Comparison of ENCODE assay signal across 8 cellular contexts in genomic region chr3:115148142-115148790, GRCh38. TPM values are rescaled to one million over a fixed set of nuclear protein-coding genes. Genes with fewer than 3 reads are reported as not detected.
A peak's percentile ranks its signal among the peaks of the same experiment; 100 is the strongest.
DNase-seq lines count a peak whose midpoint lies in the region; ATAC-seq and TF ChIP-seq lines count a peak whose summit lies in the region.

No MANE protein-coding gene starts in this region.

- no peaks in the 10 kb centered on the region for H3K27me3 ChIP-seq in cardiac muscle cell
- H3K27me3 ChIP-seq in breast epithelium, result no peaks in the 10 kb centered on the region

- no peaks in the 10 kb centered on the region for H3K36me3 ChIP-seq in cardiac muscle cell
- no peaks in the 10 kb centered on the region for H3K36me3 ChIP-seq in breast epithelium
- H3K36me3 ChIP-seq in mesodermal cell (ENCODE audit: control insufficient read depth, insufficient read depth, low read length), result no peaks in the 10 kb centered on the region

- TF ChIP-seq POLR2A in breast epithelium (IDR thresholded peaks at IDR 0.05), result no peak

- WGBS in mesodermal cell (ENCODE audit: insufficient coverage in 2 of 2), 2 experiments, result 0 to 1% methylated on average over 3 to 12 of the region's 20 CpGs

- peak overlapping the region; percentile 69 for H3K27ac ChIP-seq in cardiac muscle cell
- H3K27ac ChIP-seq in breast epithelium, result peak overlapping the region; percentile 95 to 99
- H3K27ac ChIP-seq in mesodermal cell (ENCODE audit: low read depth, low read length, severe bottlenecking), result peak overlapping the region; percentile 90

- intact Hi-C loops in left ventricle myocardium superior (cut with micrococcal nuclease), result loop anchor here (10.0 kb wide), 1 partner anchor 53 kb away; no protein-coding TSS in a partner anchor
- intact Hi-C loops in breast epithelium (cut with DNase I; ENCODE audit: low total_unique reads), result no loop called here

- no peak for TF ChIP-seq CTCF in cardiac muscle cell (IDR thresholded peaks at IDR 0.05; ENCODE audit: low read depth, low read length)
- no peak for TF ChIP-seq CTCF in breast epithelium (IDR thresholded peaks at IDR 0.05)

- ATAC-seq in left ventricle myocardium superior, result no peak
- no peak for ATAC-seq in HG03045 (IDR thresholded peaks at IDR 0.05; ENCODE audit: unreplicated experiment)

- peak overlapping the region; percentile 46 for H3K4me3 ChIP-seq in cardiac muscle cell
- peak overlapping the region; percentile 71 to 86 (median 72) for H3K4me3 ChIP-seq in breast epithelium
- peak overlapping the region; percentile 74 for H3K4me3 ChIP-seq in mesodermal cell (ENCODE audit: extremely low read depth, insufficient read depth, low read length, poor library complexity, severe bottlenecking)

- H3K4me1 ChIP-seq in cardiac muscle cell (ENCODE audit: low read depth) (peaks cover 10% of the 10 kb centered on the region), breast epithelium (no peaks in the 10 kb centered on the region), mesodermal cell (ENCODE audit: control insufficient read depth, insufficient read depth, low read length, poor library complexity, severe bottlenecking) (peaks cover 3% of the 10 kb centered on the region)

- peak; percentile 6 to 22 for DNase-seq in cardiac muscle cell (ENCODE audit: low read depth in 1 of 2, low spot score in 1 of 2)
- DNase-seq in left ventricle myocardium superior, result no peak
- DNase-seq in LHCN-M2 (ENCODE audit: low read depth), result peak; percentile 12
- no peak for DNase-seq in breast epithelium (ENCODE audit: low spot score in 2 of 2)
- no peak for DNase-seq in cerebellar cortex (ENCODE audit: low spot score)
- no peak for DNase-seq in SKM-1 treated with dmso at 0.1 percent for 144 hours (lab: John Stamatoyannopoulos, UW; ENCODE audit: unreplicated experiment)

- H3K9me3 ChIP-seq in cardiac muscle cell (ENCODE audit: low read depth), result no peaks in the 10 kb centered on the region
- no peaks in the 10 kb centered on the region for H3K9me3 ChIP-seq in breast epithelium
- H3K9me3 ChIP-seq in mesodermal cell (ENCODE audit: control insufficient read depth, low read length), result no peaks in the 10 kb centered on the region

RNA-seq across cellular contexts. Expression of gene ZBTB20, which starts 1.2 kb away (rescaled TPM):
- total RNA-seq in cardiac muscle cell, result 16.8 and 37.3 TPM in 2 replicates
- 15.7 and 20.0 TPM in 2 replicates for polyA plus RNA-seq in cardiac muscle cell
- 57.5 TPM for total RNA-seq in left ventricle myocardium superior
- 18.3 and 26.4 TPM in 2 replicates for total RNA-seq in LHCN-M2 (2014; rRNA removed)
- 3.8 TPM for polyA plus RNA-seq in LHCN-M2 (2012)
- 100 to 1,000 TPM in 2 of 3 donors, 10 to 100 TPM in 1; 62.9 to 150 (median 109) TPM for total RNA-seq in breast epithelium
- 1.8 TPM for polyA plus RNA-seq in mesodermal cell (2013, experiment 1 of 2)
- polyA plus RNA-seq in mesodermal cell (2013, experiment 2 of 2), result 1.1 TPM

Comparison
In these comparisons a context has a peak if more than half of its experiments do, and no peak if none do; other contexts are left out.
1. DNase-seq: peak in cardiac muscle cell (2 of 2) and LHCN-M2 (single experiment); none in left ventricle myocardium superior (single experiment), breast epithelium (0 of 2), cerebellar cortex (single experiment) and SKM-1 treated with dmso at 0.1 percent for 144 hours (single experiment).
2. Peak in every context shown above with its lines, with median percentiles within 50 percentile points of each other: H3K27ac ChIP-seq and H3K4me3 ChIP-seq.